Comparison of ENCODE assay signal across 1 cellular context in the genomic region with DNA sequence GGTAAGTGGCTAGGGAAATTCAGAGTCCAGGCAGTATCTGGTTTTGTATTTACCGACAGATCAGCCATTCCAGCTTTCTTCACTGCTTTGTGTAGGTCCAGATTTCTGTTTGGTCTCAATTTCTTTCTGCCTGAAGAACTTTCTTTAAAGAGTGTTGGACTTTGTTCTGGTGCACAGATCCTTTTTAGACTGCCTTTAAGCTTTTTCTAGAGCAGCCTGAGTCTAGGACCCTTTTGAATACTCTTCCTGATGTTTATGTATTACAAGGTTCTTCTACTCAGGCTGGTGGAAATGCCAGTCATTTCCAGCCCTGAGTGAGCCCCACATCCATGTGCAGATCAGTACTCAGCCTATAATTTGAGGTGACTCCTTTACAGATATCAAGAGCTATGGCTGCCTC.
TF ChIP-seq lines count a peak whose summit lies in the region.

No MANE protein-coding gene starts in this region.

TF ChIP-seq in HepG2, 621 proteins besides CTCF, POLR2A, EP300 and RAD21:
- TF ChIP-seq, protein P1, sequence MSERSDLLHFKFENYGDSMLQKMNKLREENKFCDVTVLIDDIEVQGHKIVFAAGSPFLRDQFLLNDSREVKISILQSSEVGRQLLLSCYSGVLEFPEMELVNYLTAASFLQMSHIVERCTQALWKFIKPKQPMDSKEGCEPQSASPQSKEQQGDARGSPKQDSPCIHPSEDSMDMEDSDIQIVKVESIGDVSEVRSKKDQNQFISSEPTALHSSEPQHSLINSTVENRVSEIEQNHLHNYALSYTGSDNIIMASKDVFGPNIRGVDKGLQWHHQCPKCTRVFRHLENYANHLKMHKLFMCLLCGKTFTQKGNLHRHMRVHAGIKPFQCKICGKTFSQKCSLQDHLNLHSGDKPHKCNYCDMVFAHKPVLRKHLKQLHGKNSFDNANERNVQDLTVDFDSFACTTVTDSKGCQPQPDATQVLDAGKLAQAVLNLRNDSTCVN (CRISPR knock-in tag; IDR thresholded peaks at IDR 0.05; ENCODE audit: borderline replicate concordance) = peak; percentile 96
- TF ChIP-seq SOX13 (IDR thresholded peaks at IDR 0.05) (no peak), SOX13 (CRISPR knock-in tag; conservative IDR thresholded peaks at IDR 0.05 in 1 of 2, IDR thresholded peaks at IDR 0.05 in 1 of 2) (peak in 1 of 2 experiments; percentile 18; a peak in 1 of 4 replicates), HNF4A (CRISPR knock-in tag; IDR thresholded peaks at IDR 0.05) (peak; percentile 41; the same call in 1 of the 2 replicates), ZNF33B (CRISPR knock-in tag; IDR thresholded peaks at IDR 0.05) (no peak), ZNF619 (CRISPR knock-in tag; IDR thresholded peaks at IDR 0.05) (no peak), ARNTL (CRISPR knock-in tag; IDR thresholded peaks at IDR 0.05) (no peak), SAP130 (CRISPR knock-in tag; IDR thresholded peaks at IDR 0.05; ENCODE audit: low read depth) (peak; percentile 24; the same call in 1 of the 2 replicates)
- TF ChIP-seq, protein P2, sequence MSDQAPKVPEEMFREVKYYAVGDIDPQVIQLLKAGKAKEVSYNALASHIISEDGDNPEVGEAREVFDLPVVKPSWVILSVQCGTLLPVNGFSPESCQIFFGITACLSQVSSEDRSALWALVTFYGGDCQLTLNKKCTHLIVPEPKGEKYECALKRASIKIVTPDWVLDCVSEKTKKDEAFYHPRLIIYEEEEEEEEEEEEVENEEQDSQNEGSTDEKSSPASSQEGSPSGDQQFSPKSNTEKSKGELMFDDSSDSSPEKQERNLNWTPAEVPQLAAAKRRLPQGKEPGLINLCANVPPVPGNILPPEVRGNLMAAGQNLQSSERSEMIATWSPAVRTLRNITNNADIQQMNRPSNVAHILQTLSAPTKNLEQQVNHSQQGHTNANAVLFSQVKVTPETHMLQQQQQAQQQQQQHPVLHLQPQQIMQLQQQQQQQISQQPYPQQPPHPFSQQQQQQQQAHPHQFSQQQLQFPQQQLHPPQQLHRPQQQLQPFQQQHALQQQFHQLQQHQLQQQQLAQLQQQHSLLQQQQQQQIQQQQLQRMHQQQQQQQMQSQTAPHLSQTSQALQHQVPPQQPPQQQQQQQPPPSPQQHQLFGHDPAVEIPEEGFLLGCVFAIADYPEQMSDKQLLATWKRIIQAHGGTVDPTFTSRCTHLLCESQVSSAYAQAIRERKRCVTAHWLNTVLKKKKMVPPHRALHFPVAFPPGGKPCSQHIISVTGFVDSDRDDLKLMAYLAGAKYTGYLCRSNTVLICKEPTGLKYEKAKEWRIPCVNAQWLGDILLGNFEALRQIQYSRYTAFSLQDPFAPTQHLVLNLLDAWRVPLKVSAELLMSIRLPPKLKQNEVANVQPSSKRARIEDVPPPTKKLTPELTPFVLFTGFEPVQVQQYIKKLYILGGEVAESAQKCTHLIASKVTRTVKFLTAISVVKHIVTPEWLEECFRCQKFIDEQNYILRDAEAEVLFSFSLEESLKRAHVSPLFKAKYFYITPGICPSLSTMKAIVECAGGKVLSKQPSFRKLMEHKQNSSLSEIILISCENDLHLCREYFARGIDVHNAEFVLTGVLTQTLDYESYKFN (CRISPR knock-in tag; conservative IDR thresholded peaks at IDR 0.05) = 0 out of 2 replicates have a peak, but pooled peaks have one; percentile 33
